In genomic region chr5:93328833-93329232, GRCh38 we compare ENCODE assay signal across 22 cellular contexts.
A peak's percentile ranks its signal among the peaks of the same experiment; 100 is the strongest.
DNase-seq lines count a peak whose midpoint lies in the region; ATAC-seq and TF ChIP-seq lines count a peak whose summit lies in the region.
"Had no signal": no experiment of that assay in that cellular context is flagged by ENCODE, and none has a peak within 500 bp of the region (broad histone marks: within the 10 kb centered on the region; RNA-seq: fewer than 3 reads in every experiment).

No MANE protein-coding gene starts in this region.

- no peak overlapping the region for H3K27ac Mint-ChIP-seq in CD4-positive, alpha-beta memory T cell
- H3K27ac Mint-ChIP-seq: CD8-positive, alpha-beta T cell; T-helper 17 cell had no signal

- H3K4me3 ChIP-seq in CD4-positive, alpha-beta memory T cell (ENCODE audit: low read length in 2 of 2) = no peak overlapping the region
- H3K4me3 ChIP-seq: A549; BLaER1 treated with 17β-estradiol and CSF1 and Interleukin-3, amounts not matched to agents 10 nM and 100 nM; Peyer's patch had no signal

- DNase-seq in COR-L47 (lab: John Stamatoyannopoulos, UW) (peak; percentile 21), DMS79 treated with DMSO at 0.1 percent for 48 hours (lab: John Stamatoyannopoulos, UW) (peak; percentile 70), NCI-H69 (lab: John Stamatoyannopoulos, UW) (peak; percentile 70), foreskin keratinocyte (peak; percentile 56 to 57), SK-N-DZ (ENCODE audit: low spot score) (no peak)
- DNase-seq in CD4-positive, alpha-beta memory T cell = no peak
- DNase-seq: AML-193; CD8-positive, alpha-beta T cell; DMS 273 treated with DMSO at 0.1 percent for 48 hours; DND-41; Karpas-422; NCI-H1417; NCI-H1694 treated with DMSO at 0.1 percent for 48 hours; NCI-H524 treated with DMSO at 0.1 percent for 48 hours; Peyer's patch; SIG-M5; SK-N-SH; T-helper 17 cell had no signal

- POLR2A ChIA-PET in CD4-positive, alpha-beta memory T cell (lab: Charles Lee; ENCODE audit: partially characterized antibody) = no interaction called here

- H3K27me3 Mint-ChIP-seq in CD4-positive, alpha-beta memory T cell = no peaks in the 10 kb centered on the region
- H3K27me3 Mint-ChIP-seq: T-helper 17 cell had no signal

- intact Hi-C loops in CD4-positive, alpha-beta memory T cell (cut with micrococcal nuclease) = no loop called here

- H3K36me3 ChIP-seq in CD4-positive, alpha-beta memory T cell (ENCODE audit: insufficient read depth, low read length) = no peaks in the 10 kb centered on the region
- H3K36me3 ChIP-seq: BLaER1 treated with 17β-estradiol and CSF1 and Interleukin-3, amounts not matched to agents 10 nM and 100 nM; Peyer's patch had no signal

- H3K36me3 Mint-ChIP-seq in CD4-positive, alpha-beta memory T cell = no peaks in the 10 kb centered on the region
- H3K36me3 Mint-ChIP-seq: CD8-positive, alpha-beta T cell had no signal

- peaks cover 0 to 2% (median 0%) of the 10 kb centered on the region in 8 donors for H3K9me3 Mint-ChIP-seq in CD4-positive, alpha-beta memory T cell
- H3K9me3 Mint-ChIP-seq: CD8-positive, alpha-beta T cell had no signal

- ATAC-seq in foreskin keratinocyte (peak; percentile 36), SK-N-SH treated with all-trans-retinoic acid at 6 μM for 48 hours (no peak)
- ATAC-seq: A549; CD8-positive, alpha-beta T cell; HepG2; T-helper 17 cell had no signal

- H3K4me1 ChIP-seq in foreskin keratinocyte = peaks cover 12% of the 10 kb centered on the region
- no peaks in the 10 kb centered on the region for H3K4me1 ChIP-seq in CD4-positive, alpha-beta memory T cell (ENCODE audit: insufficient read depth, low read length)
- H3K4me1 ChIP-seq: A549; BLaER1 treated with 17β-estradiol and CSF1 and Interleukin-3, amounts not matched to agents 10 nM and 100 nM; Peyer's patch had no signal

- H3K9me3 ChIP-seq in CD4-positive, alpha-beta memory T cell (ENCODE audit: control insufficient read depth in 1 of 2, low read length in 2 of 2) = no peaks in the 10 kb centered on the region
- H3K9me3 ChIP-seq: A549; BLaER1 treated with 17β-estradiol and CSF1 and Interleukin-3, amounts not matched to agents 10 nM and 100 nM; Peyer's patch; SK-N-SH had no signal

- no peaks in the 10 kb centered on the region for H3K4me1 Mint-ChIP-seq in CD4-positive, alpha-beta memory T cell
- H3K4me1 Mint-ChIP-seq: T-helper 17 cell had no signal

- TF ChIP-seq CTCF in foreskin keratinocyte (conservative IDR thresholded peaks at IDR 0.05) = no peak

- CTCF ChIA-PET in CD4-positive, alpha-beta memory T cell (lab: Charles Lee; ENCODE audit: partially characterized antibody) = no interaction called here

- H3K27ac ChIP-seq in foreskin keratinocyte = no peak overlapping the region
- no peak overlapping the region for H3K27ac ChIP-seq in CD4-positive, alpha-beta memory T cell (ENCODE audit: low read depth, low read length)
- H3K27ac ChIP-seq: A549; BLaER1 treated with 17β-estradiol and CSF1 and Interleukin-3, amounts not matched to agents 10 nM and 100 nM; Peyer's patch had no signal

- no peaks in the 10 kb centered on the region for H3K27me3 ChIP-seq in foreskin keratinocyte
- no peaks in the 10 kb centered on the region for H3K27me3 ChIP-seq in CD4-positive, alpha-beta memory T cell (ENCODE audit: insufficient read depth, low read length)
- H3K27me3 ChIP-seq: BLaER1 treated with 17β-estradiol and CSF1 and Interleukin-3, amounts not matched to agents 10 nM and 100 nM; Peyer's patch had no signal

- no peak overlapping the region for H3K4me3 Mint-ChIP-seq in CD4-positive, alpha-beta memory T cell
- H3K4me3 Mint-ChIP-seq: CD8-positive, alpha-beta T cell; T-helper 17 cell had no signal

TF ChIP-seq in SK-N-SH treated with all-trans-retinoic acid at 6 μM for 48 hours, 23 proteins besides CTCF, POLR2A, EP300 and RAD21:
- TF ChIP-seq CSRNP3 (CRISPR knock-in tag; IDR thresholded peaks at IDR 0.05) = no peak
- TF ChIP-seq CREB5 (CRISPR knock-in tag; IDR thresholded peaks at IDR 0.05; ENCODE audit: low read depth) = no peak
TF ChIP-seq in SK-N-SH treated with all-trans-retinoic acid at 6 μM for 48 hours: peak in this region for 0.

Comparison
In these comparisons a context has a peak if more than half of its experiments do, and no peak if none do; other contexts are left out.
1. DNase-seq: peak in COR-L47 (single experiment), DMS79 treated with DMSO at 0.1 percent for 48 hours (single experiment), NCI-H69 (single experiment) and foreskin keratinocyte (2 of 2); none in SK-N-DZ (single experiment) and CD4-positive, alpha-beta memory T cell (0 of 5).